Comparison of ENCODE assay signal across 8 cellular contexts in genomic region chr1:93615201-93616150, GRCh38.
DNase-seq lines count a peak whose midpoint lies in the region; ATAC-seq, FAIRE-seq and TF ChIP-seq lines count a peak whose summit lies in the region.

No MANE protein-coding gene starts in this region.

- 59 to 69% methylated on average over 20 of the region's 20 CpGs for WGBS in aorta, 2 donors

- H3K4me3 ChIP-seq in choroid plexus epithelial cell (ENCODE audit: low read depth, low read length), result no peak overlapping the region
- H3K4me3 ChIP-seq in aorta (ENCODE audit: low read length in 2 of 2), result no peak overlapping the region

- DNase-seq in activated CD4-positive, alpha-beta T cell treated with anti-CD3 and anti-CD28 coated beads for 36 hours, result peak; percentile 80
- DNase-seq in activated CD4-positive, alpha-beta T cell treated with anti-CD3 and anti-CD28 coated beads, Interleukin-2, amount 50 U/mL, for 1 hour, result no peak
- DNase-seq in RCC 7860 (ENCODE audit: low spot score) (peak; percentile 75), choroid plexus epithelial cell (ENCODE audit: low read depth) (peak; percentile 69), osteocyte (ENCODE audit: extremely low spot score, unreplicated experiment) (no peak), NAMALWA (ENCODE audit: low spot score) (no peak), aorta (no peak)

- no peaks in the 10 kb centered on the region for H3K36me3 Mint-ChIP-seq in activated CD4-positive, alpha-beta T cell treated with anti-CD3 and anti-CD28 coated beads for 36 hours (ENCODE audit: low read depth)
- H3K36me3 Mint-ChIP-seq in osteocyte (ENCODE audit: unreplicated experiment), result no peaks in the 10 kb centered on the region

- CTCF ChIA-PET in activated CD4-positive, alpha-beta T cell treated with anti-CD3 and anti-CD28 coated beads for 36 hours (lab: Charles Lee), result interaction anchor here (0.6 to 1.7 kb wide), 8 partner anchors 11 to 756 kb away, joined by 3 to 7 read pairs (median 4); no protein-coding TSS in a partner anchor

- H3K27me3 ChIP-seq in aorta (ENCODE audit: control insufficient read depth in 1 of 2, insufficient read depth in 2 of 2, low read length in 1 of 2), result no peaks in the 10 kb centered on the region

- H3K27me3 Mint-ChIP-seq in activated CD4-positive, alpha-beta T cell treated with anti-CD3 and anti-CD28 coated beads for 36 hours, result peaks cover 6% of the 10 kb centered on the region
- no peaks in the 10 kb centered on the region for H3K27me3 Mint-ChIP-seq in osteocyte (ENCODE audit: unreplicated experiment)

- H3K27ac Mint-ChIP-seq in activated CD4-positive, alpha-beta T cell treated with anti-CD3 and anti-CD28 coated beads for 36 hours, result peak overlapping the region; percentile 86
- H3K27ac Mint-ChIP-seq in osteocyte (ENCODE audit: unreplicated experiment), result peak overlapping the region; percentile 86

- H3K9me3 ChIP-seq in aorta (ENCODE audit: control insufficient read depth, low read length), result no peaks in the 10 kb centered on the region

- POLR2A ChIA-PET in activated CD4-positive, alpha-beta T cell treated with anti-CD3 and anti-CD28 coated beads for 36 hours (lab: Charles Lee), result interaction anchor here (0.9 kb wide), 1 partner anchor 10 kb away, joined by 3 read pairs; no protein-coding TSS in a partner anchor

- peak; percentile 79 for FAIRE-seq in RCC 7860 (lab: Jason Lieb, UNC)

- TF ChIP-seq CTCF in choroid plexus epithelial cell (conservative IDR thresholded peaks at IDR 0.05; ENCODE audit: low read depth, low read length), result no peak
- TF ChIP-seq CTCF in osteocyte (IDR thresholded peaks at IDR 0.05), result no peak

- H3K27ac ChIP-seq in aorta (ENCODE audit: low read depth in 1 of 2, low read length in 2 of 2), result peak overlapping the region in 1 of 2 donors; percentile 28

- ATAC-seq in activated CD4-positive, alpha-beta T cell treated with anti-CD3 and anti-CD28 coated beads for 36 hours, result peak; percentile 86
- ATAC-seq in HG02840 (IDR thresholded peaks at IDR 0.05; ENCODE audit: low FRiP score, unreplicated experiment) (peak; percentile 64), aorta (ENCODE audit: low FRiP score) (no peak)

- peak overlapping the region; percentile 15 for H3K4me3 Mint-ChIP-seq in activated CD4-positive, alpha-beta T cell treated with anti-CD3 and anti-CD28 coated beads for 36 hours
- no peak overlapping the region for H3K4me3 Mint-ChIP-seq in osteocyte (ENCODE audit: unreplicated experiment)

- H3K9me3 Mint-ChIP-seq in activated CD4-positive, alpha-beta T cell treated with anti-CD3 and anti-CD28 coated beads for 36 hours (ENCODE audit: low read depth), result no peaks in the 10 kb centered on the region
- no peaks in the 10 kb centered on the region for H3K9me3 Mint-ChIP-seq in osteocyte (ENCODE audit: unreplicated experiment)

- no peaks in the 10 kb centered on the region for H3K36me3 ChIP-seq in aorta (ENCODE audit: control insufficient read depth in 1 of 2, insufficient read depth in 2 of 2, low read length in 1 of 2)

- H3K4me1 Mint-ChIP-seq in activated CD4-positive, alpha-beta T cell treated with anti-CD3 and anti-CD28 coated beads for 36 hours, result peaks cover 22% of the 10 kb centered on the region
- H3K4me1 Mint-ChIP-seq in osteocyte (ENCODE audit: unreplicated experiment), result peaks cover 88% of the 10 kb centered on the region

- intact Hi-C loops in activated CD4-positive, alpha-beta T cell treated with anti-CD3 and anti-CD28 coated beads for 36 hours (cut with DNase I, micrococcal nuclease), result loop anchor here (1.0 to 10.0 kb wide), 7 partner anchors 7 to 571 kb away; partner anchors contain the start of gene MTF2 (in 1 of the 2)
- intact Hi-C loops in aorta (cut with DNase I), result loop anchor here in 1 of 2 donors (10.0 kb wide), 1 partner anchor 271 kb away; the partner anchor contains the start of gene DR1

- peaks cover 3 to 5% of the 10 kb centered on the region in 2 donors for H3K4me1 ChIP-seq in aorta (ENCODE audit: control insufficient read depth in 1 of 2, insufficient read depth in 2 of 2, low read length in 2 of 2)

Comparison
In these comparisons a context has a peak if more than half of its experiments do, and no peak if none do; other contexts are left out.
1. DNase-seq: peak in activated CD4-positive, alpha-beta T cell treated with anti-CD3 and anti-CD28 coated beads for 36 hours (single experiment), RCC 7860 (single experiment) and choroid plexus epithelial cell (single experiment); none in activated CD4-positive, alpha-beta T cell treated with anti-CD3 and anti-CD28 coated beads, Interleukin-2, amount 50 U/mL, for 1 hour (single experiment), osteocyte (single experiment), NAMALWA (single experiment) and aorta (0 of 2).